In the genomic region with DNA sequence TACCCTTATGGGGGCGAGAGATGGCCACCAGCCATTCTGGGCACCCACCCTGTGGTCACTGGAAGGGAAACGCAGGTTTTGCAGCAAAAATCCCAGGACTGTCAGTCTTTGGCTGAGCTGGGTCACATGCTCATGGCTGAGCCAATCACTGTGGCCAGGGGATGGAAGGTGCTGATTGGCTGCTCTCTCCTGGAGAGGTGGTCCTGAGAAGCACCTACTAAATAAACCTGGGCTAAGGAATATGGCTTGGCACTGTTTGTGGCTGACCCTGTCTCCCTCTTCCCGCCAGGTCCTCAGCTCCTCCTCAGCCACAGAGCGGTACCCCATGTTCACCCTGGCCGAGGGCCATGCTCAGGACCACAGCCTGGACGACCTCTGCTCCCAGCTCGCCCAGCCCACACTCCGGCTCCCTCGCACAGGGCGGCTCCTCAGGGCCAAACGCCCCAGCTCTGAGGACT, we compare ENCODE assay signal across 8 cellular contexts. TPM values are rescaled to one million over a fixed set of nuclear protein-coding genes. Genes with fewer than 3 reads are reported as not detected.
DNase-seq lines count a peak whose midpoint lies in the region; ATAC-seq, FAIRE-seq and TF ChIP-seq lines count a peak whose summit lies in the region.
"Had no signal": no experiment of that assay in that cellular context is flagged by ENCODE, and none has a peak within 500 bp of the region (broad histone marks: within the 10 kb centered on the region; RNA-seq: fewer than 3 reads in every experiment).

No MANE protein-coding gene starts in this region.

- H3K27ac Mint-ChIP-seq in IgD-negative memory B cell = peak overlapping the region in 2 of 3 donors; percentile 46 to 77
- peak overlapping the region; percentile 96 for H3K27ac Mint-ChIP-seq in activated naive CD4-positive, alpha-beta T cell treated with anti-CD3 and anti-CD28 coated beads for 36 hours
- H3K27ac Mint-ChIP-seq in naive B cell = peak overlapping the region in 5 of 6 donors; percentile 75 to 97 (median 95)

- H3K4me3 ChIP-seq in coronary artery = no peak overlapping the region

- ATAC-seq in naive B cell (ENCODE audit: low read depth in 2 of 2) = no peak

- peak; percentile 54 for DNase-seq in activated naive CD4-positive, alpha-beta T cell treated with anti-CD3 and anti-CD28 coated beads for 36 hours
- DNase-seq in naive B cell (no peak), NCI-H128 (lab: John Stamatoyannopoulos, UW; ENCODE audit: unreplicated experiment) (no peak), coronary artery (ENCODE audit: low spot score) (no peak), DMS153 (lab: John Stamatoyannopoulos, UW) (no peak)

- no peak overlapping the region for H3K27ac ChIP-seq in coronary artery

- H3K36me3 Mint-ChIP-seq in IgD-negative memory B cell (no peaks in the 10 kb centered on the region), naive B cell (no peaks in the 10 kb centered on the region)
- peaks cover 36% of the 10 kb centered on the region for H3K36me3 Mint-ChIP-seq in activated naive CD4-positive, alpha-beta T cell treated with anti-CD3 and anti-CD28 coated beads for 36 hours (ENCODE audit: low read depth)

- TF ChIP-seq CTCF in coronary artery (IDR thresholded peaks at IDR 0.05) = no peak

- CTCF ChIA-PET in activated naive CD4-positive, alpha-beta T cell treated with anti-CD3 and anti-CD28 coated beads for 36 hours (lab: Charles Lee) = interaction anchor here (0.6 to 2.7 kb wide), 8 partner anchors 9 to 135 kb away, joined by 3 to 9 read pairs (median 5); a partner anchor contains a TSS

- intact Hi-C loops in activated naive CD4-positive, alpha-beta T cell treated with anti-CD3 and anti-CD28 coated beads for 36 hours (cut with micrococcal nuclease) = loop anchor here (5.0 kb wide), 1 partner anchor 45 kb away; no protein-coding TSS in a partner anchor

- H3K4me1 Mint-ChIP-seq in IgD-negative memory B cell (peaks cover 16 to 26% (median 16%) of the 10 kb centered on the region in 3 donors), naive B cell (peaks cover 21 to 43% (median 33%) of the 10 kb centered on the region in 3 donors)
- H3K4me1 Mint-ChIP-seq in activated naive CD4-positive, alpha-beta T cell treated with anti-CD3 and anti-CD28 coated beads for 36 hours (ENCODE audit: low read depth) = peaks cover 45% of the 10 kb centered on the region

- H3K4me3 Mint-ChIP-seq in IgD-negative memory B cell (peak overlapping the region in 1 of 4 donors; percentile 52), naive B cell (peak overlapping the region in 4 of 8 donors; percentile 54 to 82 (median 64))
- H3K4me3 Mint-ChIP-seq in activated naive CD4-positive, alpha-beta T cell treated with anti-CD3 and anti-CD28 coated beads for 36 hours = no peak overlapping the region

- H3K27me3 Mint-ChIP-seq in IgD-negative memory B cell (no peaks in the 10 kb centered on the region), naive B cell (no peaks in the 10 kb centered on the region)
- H3K27me3 Mint-ChIP-seq in activated naive CD4-positive, alpha-beta T cell treated with anti-CD3 and anti-CD28 coated beads for 36 hours (ENCODE audit: low read depth) = no peaks in the 10 kb centered on the region

- H3K9me3 Mint-ChIP-seq in IgD-negative memory B cell = no peaks in the 10 kb centered on the region
- H3K9me3 Mint-ChIP-seq in activated naive CD4-positive, alpha-beta T cell treated with anti-CD3 and anti-CD28 coated beads for 36 hours = no peaks in the 10 kb centered on the region
- H3K9me3 Mint-ChIP-seq in naive B cell = no peaks in the 10 kb centered on the region

- peak; percentile 59 for FAIRE-seq in G401.6 (lab: Jason Lieb, UNC)
- FAIRE-seq: frontal cortex had no signal

RNA-seq across cellular contexts. Expression of a gene that starts 8.9 kb away (rescaled TPM):
- polyA plus RNA-seq in IgD-negative memory B cell = 21.0 TPM
- 10 to 100 TPM; 21.6 to 22.5 TPM for total RNA-seq in activated naive CD4-positive, alpha-beta T cell treated with anti-CD3 and anti-CD28 coated beads for 36 hours
- polyA plus RNA-seq in naive B cell (ENCODE audit: low read depth in 6 of 6) = 10 to 100 TPM in 2 of 6 donors, 1 to 10 TPM in 4; 1.7 to 20.7 (median 9.4) TPM

RNA-seq across cellular contexts. Expression of a gene that starts 13.2 kb away (rescaled TPM):
- polyA plus RNA-seq in IgD-negative memory B cell (35.6 TPM), naive B cell (ENCODE audit: low read depth in 6 of 6) (10 to 100 TPM; 10.6 to 47.6 (median 16.5) TPM)
- 10 to 100 TPM; 50.2 to 51.7 TPM for total RNA-seq in activated naive CD4-positive, alpha-beta T cell treated with anti-CD3 and anti-CD28 coated beads for 36 hours

RNA-seq across cellular contexts. Expression of a gene that starts 16.2 kb away (rescaled TPM):
- polyA plus RNA-seq in IgD-negative memory B cell (193 TPM), naive B cell (ENCODE audit: low read depth in 6 of 6) (100 to 1,000 TPM; 110 to 209 (median 153) TPM)
- 10 to 100 TPM; 69.2 to 75.2 TPM for total RNA-seq in activated naive CD4-positive, alpha-beta T cell treated with anti-CD3 and anti-CD28 coated beads for 36 hours

RNA-seq across cellular contexts. Expression of a gene that starts 34.5 kb away (rescaled TPM):
- polyA plus RNA-seq in IgD-negative memory B cell (not detected), naive B cell (ENCODE audit: low read depth in 6 of 6) (under 1 TPM in 2 of 6 donors, not detected in 4; 0.66 to 0.94 TPM)
- not detected for total RNA-seq in activated naive CD4-positive, alpha-beta T cell treated with anti-CD3 and anti-CD28 coated beads for 36 hours

RNA-seq across cellular contexts. Expression of a gene that starts 35.4 kb away (rescaled TPM):
- 5.1 TPM for polyA plus RNA-seq in IgD-negative memory B cell
- not detected for total RNA-seq in activated naive CD4-positive, alpha-beta T cell treated with anti-CD3 and anti-CD28 coated beads for 36 hours
- polyA plus RNA-seq in naive B cell (ENCODE audit: low read depth in 6 of 6) = under 1 TPM in 5 of 6 donors, not detected in 1; 0.24 to 0.96 (median 0.75) TPM
